ENCODE assay signal across 8 cellular contexts in the genomic region with DNA sequence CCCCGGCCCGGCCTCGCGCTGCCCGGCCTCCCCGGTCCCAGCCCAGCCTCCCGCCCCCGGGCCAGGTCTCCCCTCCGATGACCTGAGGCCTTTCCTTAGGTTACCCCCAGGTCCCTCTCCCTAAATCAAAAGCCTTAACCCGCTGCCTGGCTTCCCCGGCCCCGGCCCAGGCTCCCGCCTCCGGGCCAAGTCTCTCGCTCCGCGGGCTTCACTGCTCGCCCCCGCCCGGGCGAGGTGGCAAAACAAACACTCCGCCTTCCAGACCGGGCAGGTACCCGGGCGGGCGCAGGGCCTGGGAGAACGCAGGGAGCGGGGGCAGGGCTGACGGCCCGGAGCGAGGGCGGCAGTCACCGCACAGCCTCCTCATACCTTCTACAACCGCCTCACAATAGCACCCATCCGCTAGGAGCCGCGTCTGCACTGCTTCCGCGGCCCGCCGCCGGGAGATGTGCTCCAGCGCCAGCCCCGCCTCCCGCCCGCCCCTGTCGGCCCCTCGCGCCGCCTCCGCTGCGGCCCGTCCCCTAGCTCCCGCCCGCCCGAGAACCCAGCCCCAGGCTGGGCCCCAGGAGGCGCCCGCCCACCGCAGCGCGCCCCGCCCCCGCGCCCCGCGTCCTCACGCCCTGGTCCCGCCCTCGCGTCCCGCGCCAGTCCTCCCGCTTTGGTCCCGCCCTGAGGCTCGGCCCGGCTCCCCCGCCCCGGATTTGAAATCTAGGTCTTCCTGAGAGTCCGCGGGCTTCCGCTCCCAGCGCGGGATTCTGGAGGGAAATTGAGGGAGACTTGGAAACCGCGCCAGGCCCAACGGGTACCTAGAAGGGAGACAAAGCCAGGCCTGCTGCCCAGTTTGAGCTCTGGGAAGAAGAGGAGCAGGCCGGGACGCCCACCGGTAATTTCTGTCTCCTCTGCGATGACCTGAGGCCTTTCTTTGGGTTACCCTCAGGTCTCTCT. TPM values are rescaled to one million over a fixed set of nuclear protein-coding genes. Genes with fewer than 3 reads are reported as not detected.
DNase-seq lines count a peak whose midpoint lies in the region; ATAC-seq and TF ChIP-seq lines count a peak whose summit lies in the region.

Gene CASP3, minus strand, starts transcription at position 422 of the 945 bp plus-strand sequence. CDS start 10,994 bp downstream, outside the sequence.
Gene PRIMPOL, plus strand, starts transcription at position 713 of the 945 bp plus-strand sequence. CDS start 7,403 bp downstream, outside the sequence.

- H3K9me2 ChIP-seq in SK-N-SH = no peaks in the 10 kb centered on the region

- H3K27ac ChIP-seq in SK-N-SH (ENCODE audit: low read depth in 2 of 2, low read length in 1 of 2) = peak within 1 kb of the TSS; percentile 91 to 94
- H3K27ac ChIP-seq in osteoblast (ENCODE audit: low read depth, low read length) = peak within 1 kb of the TSS; percentile 85
- H3K27ac ChIP-seq in testis = peak within 1 kb of the TSS; percentile 97

- H3K36me3 ChIP-seq in SK-N-SH (replicated peaks in 1 of 2; ENCODE audit: control insufficient read depth in 1 of 2, insufficient read depth in 2 of 2, low read length in 1 of 2) (peaks cover 9 to 15% of the 10 kb centered on the region in 2 experiments), osteoblast (ENCODE audit: insufficient read depth, low read length) (peaks cover 13% of the 10 kb centered on the region), testis (ENCODE audit: low read depth, missing control alignments) (no peaks in the 10 kb centered on the region)

- DNase-seq in NCI-H1092 (lab: John Stamatoyannopoulos, UW) = peak; percentile 94
- peak; percentile 95 for DNase-seq in SK-N-SH
- DNase-seq in activated naive CD4-positive, alpha-beta T cell treated with anti-CD3 and anti-CD28 coated beads, Interleukin-2, amount 50 U/mL, for 16 hours = peak; percentile 95
- DNase-seq in glomerular endothelial cell (ENCODE audit: extremely low read depth, low read depth, low spot score) = no peak
- DNase-seq in osteoblast (ENCODE audit: insufficient read length, low spot score, missing footprints) = peak; percentile 96
- peak; percentile 96 for DNase-seq in testis

- POLR2A ChIA-PET in SK-N-SH (lab: Yijun Ruan, JAX) = interaction anchor here (0.6 to 1.3 kb wide), 3 partner anchors 42 to 493 kb away, joined by 3 to 4 read pairs (median 4); partner anchors contain the start of gene SLC25A4

- H2AFZ ChIP-seq in SK-N-SH (ENCODE audit: low read depth) = peak within 1 kb of the TSS; percentile 72
- H2AFZ ChIP-seq in osteoblast (ENCODE audit: low read length) = peak within 1 kb of the TSS; percentile 88

- peak within 1 kb of the TSS; percentile 75 to 86 for H3K4me3 ChIP-seq in SK-N-SH (ENCODE audit: low read depth in 2 of 2, low read length in 1 of 2)
- H3K4me3 ChIP-seq in osteoblast (ENCODE audit: insufficient read depth, low read length) = peak within 1 kb of the TSS; percentile 87
- H3K4me3 ChIP-seq in testis = peak within 1 kb of the TSS; percentile 82 to 93

- H3F3A ChIP-seq in SK-N-SH (replicated peaks; ENCODE audit: insufficient read depth) = peaks cover 7% of the 10 kb centered on the region

- H3K9ac ChIP-seq in SK-N-SH = peak within 1 kb of the TSS; percentile 97

- 1% methylated on average over 14 of the region's 90 CpGs for WGBS in SK-N-SH (ENCODE audit: low lambda C conversion rate)
- WGBS in testis, 2 donors = 2 to 3% methylated on average over 8 to 64 of the region's 90 CpGs

- CTCF ChIA-PET in SK-N-SH (lab: Yijun Ruan, JAX) = interaction anchor here (0.7 to 3.0 kb wide), 9 partner anchors 75 to 549 kb away, joined by 3 to 16 read pairs (median 4); no protein-coding TSS in a partner anchor

- peak; percentile 88 for ATAC-seq in HG02610 (IDR thresholded peaks at IDR 0.05; ENCODE audit: unreplicated experiment)

- peaks cover 23% of the 10 kb centered on the region; the same call in 1 of the 2 replicates for H4K20me1 ChIP-seq in SK-N-SH (ENCODE audit: insufficient read depth)
- peaks cover 27% of the 10 kb centered on the region for H4K20me1 ChIP-seq in osteoblast (ENCODE audit: insufficient read depth, low read length)

- TF ChIP-seq RAD21 in SK-N-SH (IDR thresholded peaks at IDR 0.05; ENCODE audit: low read length) = peak; percentile 52

- H3K4me2 ChIP-seq in SK-N-SH (peak within 1 kb of the TSS; percentile 92), osteoblast (ENCODE audit: insufficient read depth, low read length) (peak within 1 kb of the TSS; percentile 93)

- 0 out of 4 replicates have a peak, but pooled peaks have one; percentile 7 to 8 for TF ChIP-seq EP300 in SK-N-SH (IDR thresholded peaks at IDR 0.05; ENCODE audit: borderline replicate concordance in 1 of 2, low read depth in 1 of 2, low read length in 1 of 2)

- TF ChIP-seq CTCF in SK-N-SH (IDR thresholded peaks at IDR 0.05) (peak; percentile 22; the same call in 1 of the 2 replicates), osteoblast (IDR thresholded peaks at IDR 0.05; ENCODE audit: extremely low read depth, low read depth, low read length) (no peak), testis (IDR thresholded peaks at IDR 0.05) (peak in 1 of 3 experiments; percentile 18)

- peaks cover 26 to 27% of the 10 kb centered on the region in 2 experiments; a peak in 3 of 4 replicates for H3K4me1 ChIP-seq in SK-N-SH (ENCODE audit: control insufficient read depth in 1 of 2, insufficient read depth in 2 of 2, low read depth in 1 of 2, low read length in 1 of 2)
- peaks cover 40% of the 10 kb centered on the region for H3K4me1 ChIP-seq in osteoblast (ENCODE audit: insufficient read depth, low read length)
- peaks cover 14% of the 10 kb centered on the region for H3K4me1 ChIP-seq in testis

- intact Hi-C loops in testis (cut with DNase I; ENCODE audit: low total_unique reads) = loop anchor here (10.0 kb wide), 1 partner anchor 96 kb away; no protein-coding TSS in a partner anchor

- H3K27me3 ChIP-seq in SK-N-SH (ENCODE audit: insufficient read depth) (no peaks in the 10 kb centered on the region), osteoblast (ENCODE audit: insufficient read depth, low read length) (no peaks in the 10 kb centered on the region), testis (no peaks in the 10 kb centered on the region)

- peaks cover 56% of the 10 kb centered on the region for H3K79me2 ChIP-seq in SK-N-SH (ENCODE audit: insufficient read depth)
- peaks cover 51% of the 10 kb centered on the region for H3K79me2 ChIP-seq in osteoblast (ENCODE audit: insufficient read depth, low read length)

- peak; percentile 95 for TF ChIP-seq POLR2A in GM10847 (IDR thresholded peaks at IDR 0.05; ENCODE audit: extremely low read depth, insufficient read length)
- no peak for TF ChIP-seq POLR2A in testis (IDR thresholded peaks at IDR 0.05)

- H3K9me3 ChIP-seq in SK-N-SH (no peaks in the 10 kb centered on the region), osteoblast (ENCODE audit: low read depth, low read length) (no peaks in the 10 kb centered on the region), testis (no peaks in the 10 kb centered on the region)

TF ChIP-seq in SK-N-SH, 30 proteins besides CTCF, POLR2A, EP300 and RAD21 (continues in another document):
- TF ChIP-seq, protein P1, sequence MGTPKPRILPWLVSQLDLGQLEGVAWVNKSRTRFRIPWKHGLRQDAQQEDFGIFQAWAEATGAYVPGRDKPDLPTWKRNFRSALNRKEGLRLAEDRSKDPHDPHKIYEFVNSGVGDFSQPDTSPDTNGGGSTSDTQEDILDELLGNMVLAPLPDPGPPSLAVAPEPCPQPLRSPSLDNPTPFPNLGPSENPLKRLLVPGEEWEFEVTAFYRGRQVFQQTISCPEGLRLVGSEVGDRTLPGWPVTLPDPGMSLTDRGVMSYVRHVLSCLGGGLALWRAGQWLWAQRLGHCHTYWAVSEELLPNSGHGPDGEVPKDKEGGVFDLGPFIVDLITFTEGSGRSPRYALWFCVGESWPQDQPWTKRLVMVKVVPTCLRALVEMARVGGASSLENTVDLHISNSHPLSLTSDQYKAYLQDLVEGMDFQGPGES (IDR thresholded peaks at IDR 0.05; ENCODE audit: low read depth, low read length) = no peak
- TF ChIP-seq YY1 (IDR thresholded peaks at IDR 0.05; ENCODE audit: low read depth) = no peak; the same call in 1 of the 2 replicates
- no peak; the same call in 1 of the 2 replicates for TF ChIP-seq ZBTB33 (IDR thresholded peaks at IDR 0.05; ENCODE audit: borderline replicate concordance, low read depth)
- peak; percentile 45; the same call in 1 of the 2 replicates for TF ChIP-seq SIN3A (IDR thresholded peaks at IDR 0.05; ENCODE audit: borderline replicate concordance, low read depth, low read length)

RNA-seq across cellular contexts. Expression of gene CASP3, which starts in this region (rescaled TPM):
- polyA plus RNA-seq in SK-N-SH (2012; rRNA removed) (15.5 and 21.8 TPM in 2 replicates), testis (ENCODE audit: insufficient read depth, low read depth, low replicate concordance) (20.2 TPM)
- 24.9 and 30.0 TPM in 2 replicates for polyA plus RNA-seq in SK-N-SH (2012; cell fraction: cytosol; rRNA removed)
- polyA plus RNA-seq in SK-N-SH (2012; cell fraction: nucleus; rRNA removed) = 16.9 and 24.2 TPM in 2 replicates
- total RNA-seq in glomerular endothelial cell (36.4 and 40.6 TPM in 2 replicates), osteoblast (56.0 and 59.4 TPM in 2 replicates), testis (10 to 100 TPM; 12.0 to 12.3 TPM)

RNA-seq across cellular contexts. Expression of gene PRIMPOL, which starts in this region (rescaled TPM):
- polyA plus RNA-seq in SK-N-SH (2012; rRNA removed) = 8.0 and 11.9 TPM in 2 replicates
- polyA plus RNA-seq in SK-N-SH (2012; cell fraction: cytosol; rRNA removed) = 10.8 and 18.4 TPM in 2 replicates
- 9.5 and 16.9 TPM in 2 replicates for polyA plus RNA-seq in SK-N-SH (2012; cell fraction: nucleus; rRNA removed)
- 6.0 and 13.2 TPM in 2 replicates for total RNA-seq in glomerular endothelial cell
- 15.6 and 16.6 TPM in 2 replicates for total RNA-seq in osteoblast
- 10 to 100 TPM; 17.6 to 18.8 TPM for total RNA-seq in testis
- polyA plus RNA-seq in testis (ENCODE audit: insufficient read depth, low read depth, low replicate concordance) = 16.3 TPM
